22 cellular contexts compared by ENCODE assay signal in genomic region chr16:84652565-84652964, GRCh38. TPM values are rescaled to one million over a fixed set of nuclear protein-coding genes. Genes with fewer than 3 reads are reported as not detected.
A peak's percentile ranks its signal among the peaks of the same experiment; 100 is the strongest.
DNase-seq lines count a peak whose midpoint lies in the region; ATAC-seq lines count a peak whose summit lies in the region.
"Had no signal": no experiment of that assay in that cellular context is flagged by ENCODE, and none has a peak within 500 bp of the region (broad histone marks: within the 10 kb centered on the region; RNA-seq: fewer than 3 reads in every experiment).

No MANE protein-coding gene starts in this region.

- peaks cover 20% of the 10 kb centered on the region for H3K4me1 ChIP-seq in thymus (ENCODE audit: control insufficient read depth, insufficient read depth, low read length)

- no peak overlapping the region for H3K4me3 ChIP-seq in thymus (ENCODE audit: low read length)
- H3K4me3 ChIP-seq: A549, ascending aorta, BLaER1, gastrocnemius medialis, sigmoid colon had no signal

- H3K36me3 Mint-ChIP-seq in stimulated activated naive CD8-positive, alpha-beta T cell treated with anti-CD3 and anti-CD28 coated beads, Interleukin-15, Interleukin-2, amounts not matched to agents 100 ng/mL and 50 ng/mL, for 24 hours (ENCODE audit: low read depth), result peaks cover 37% of the 10 kb centered on the region
- peaks cover 59% of the 10 kb centered on the region for H3K36me3 Mint-ChIP-seq in activated T-helper 2 cell treated with anti-CD3 and anti-CD28 coated beads, Interferon-gamma antibody, Interleukin-2, Interleukin-4, amounts not matched to agents 10 μg/mL and 5 μg/mL and 100 μg/mL, durations not matched to agents 14 hours and 24 hours and 36 hours (ENCODE audit: low read depth)

- no peak for ATAC-seq in stimulated activated naive CD8-positive, alpha-beta T cell treated with anti-CD3 and anti-CD28 coated beads, Interleukin-15, Interleukin-2, amounts not matched to agents 100 U/mL and 50 U/mL, for 24 hours
- ATAC-seq in HG03457 (IDR thresholded peaks at IDR 0.05; ENCODE audit: unreplicated experiment), result no peak
- ATAC-seq: A549, esophagus mucosa, gastrocnemius medialis, left cardiac atrium had no signal

- H3K9me3 Mint-ChIP-seq in stimulated activated naive CD8-positive, alpha-beta T cell treated with anti-CD3 and anti-CD28 coated beads, Interleukin-15, Interleukin-2, amounts not matched to agents 100 ng/mL and 50 ng/mL, for 24 hours, result no peaks in the 10 kb centered on the region
- H3K9me3 Mint-ChIP-seq in activated T-helper 2 cell treated with anti-CD3 and anti-CD28 coated beads, Interferon-gamma antibody, Interleukin-2, Interleukin-4, amounts not matched to agents 10 μg/mL and 5 μg/mL and 100 μg/mL, durations not matched to agents 14 hours and 24 hours and 36 hours, result no peaks in the 10 kb centered on the region
- H3K9me3 Mint-ChIP-seq: nephron progenitor cell had no signal

- H3K27me3 ChIP-seq in thymus (ENCODE audit: control insufficient read depth, insufficient read depth), result no peaks in the 10 kb centered on the region
- H3K27me3 ChIP-seq: ascending aorta, BLaER1, gastrocnemius medialis, sigmoid colon had no signal

- peak; percentile 20 for DNase-seq in activated CD4-positive, alpha-beta T cell treated with anti-CD3 and anti-CD28 coated beads for 48 hours
- DNase-seq in activated CD4-positive, alpha-beta T cell treated with anti-CD3 and anti-CD28 coated beads, Interleukin-2, amount 50 U/mL, for 48 hours, result no peak
- DNase-seq in stimulated activated naive CD8-positive, alpha-beta T cell treated with anti-CD3 and anti-CD28 coated beads, Interleukin-15, Interleukin-2, amounts not matched to agents 100 U/mL and 50 U/mL, for 24 hours, result no peak
- peak; percentile 20 for DNase-seq in activated T-helper 2 cell treated with anti-CD3 and anti-CD28 coated beads, Interferon-gamma antibody, Interleukin-2, Interleukin-4, amounts not matched to agents 10 μg/mL and 5 μg/mL and 100 μg/mL, durations not matched to agents 14 hours and 24 hours and 36 hours (ENCODE audit: low spot score)
- no peak for DNase-seq in DMS53 (lab: John Stamatoyannopoulos, UW)
- DNase-seq: cerebellar nuclear complex, gastrocnemius medialis, GDM1, left cardiac atrium, NCI-H1105, NCI-H524, nephron progenitor cell, sigmoid colon, SW 1271 had no signal

- H3K9me3 ChIP-seq in thymus (ENCODE audit: control insufficient read depth), result peaks cover 2% of the 10 kb centered on the region
- H3K9me3 ChIP-seq: A549, ascending aorta, BLaER1, gastrocnemius medialis, sigmoid colon had no signal

- 15% methylated on average over 7 of the region's 7 CpGs for WGBS in thymus

- peaks cover 72% of the 10 kb centered on the region for H3K4me1 Mint-ChIP-seq in stimulated activated naive CD8-positive, alpha-beta T cell treated with anti-CD3 and anti-CD28 coated beads, Interleukin-15, Interleukin-2, amounts not matched to agents 100 ng/mL and 50 ng/mL, for 24 hours (ENCODE audit: low read depth)
- peaks cover 47% of the 10 kb centered on the region for H3K4me1 Mint-ChIP-seq in activated T-helper 2 cell treated with anti-CD3 and anti-CD28 coated beads, Interferon-gamma antibody, Interleukin-2, Interleukin-4, amounts not matched to agents 10 μg/mL and 5 μg/mL and 100 μg/mL, durations not matched to agents 14 hours and 24 hours and 36 hours (ENCODE audit: low read depth)

- H3K4me3 Mint-ChIP-seq in stimulated activated naive CD8-positive, alpha-beta T cell treated with anti-CD3 and anti-CD28 coated beads, Interleukin-15, Interleukin-2, amounts not matched to agents 100 ng/mL and 50 ng/mL, for 24 hours, result peak overlapping the region; percentile 4
- H3K4me3 Mint-ChIP-seq in activated T-helper 2 cell treated with anti-CD3 and anti-CD28 coated beads, Interferon-gamma antibody, Interleukin-2, Interleukin-4, amounts not matched to agents 10 μg/mL and 5 μg/mL and 100 μg/mL, durations not matched to agents 14 hours and 24 hours and 36 hours (ENCODE audit: low read depth), result no peak overlapping the region
- H3K4me3 Mint-ChIP-seq: nephron progenitor cell had no signal

- H3K27ac Mint-ChIP-seq in stimulated activated naive CD8-positive, alpha-beta T cell treated with anti-CD3 and anti-CD28 coated beads, Interleukin-15, Interleukin-2, amounts not matched to agents 100 ng/mL and 50 ng/mL, for 24 hours, result no peak overlapping the region
- no peak overlapping the region for H3K27ac Mint-ChIP-seq in activated T-helper 2 cell treated with anti-CD3 and anti-CD28 coated beads, Interferon-gamma antibody, Interleukin-2, Interleukin-4, amounts not matched to agents 10 μg/mL and 5 μg/mL and 100 μg/mL, durations not matched to agents 14 hours and 24 hours and 36 hours
- H3K27ac Mint-ChIP-seq: nephron progenitor cell had no signal

- intact Hi-C loops in activated T-helper 2 cell treated with anti-CD3 and anti-CD28 coated beads, Interferon-gamma antibody, Interleukin-2, Interleukin-4, amounts not matched to agents 10 μg/mL and 5 μg/mL and 100 μg/mL, durations not matched to agents 14 hours and 24 hours and 36 hours (cut with micrococcal nuclease), result no loop called here

- peaks cover 30% of the 10 kb centered on the region for H3K36me3 ChIP-seq in thymus (ENCODE audit: control insufficient read depth, insufficient read depth)

- H3K27me3 Mint-ChIP-seq in stimulated activated naive CD8-positive, alpha-beta T cell treated with anti-CD3 and anti-CD28 coated beads, Interleukin-15, Interleukin-2, amounts not matched to agents 100 ng/mL and 50 ng/mL, for 24 hours, result peaks cover 3% of the 10 kb centered on the region
- peaks cover 2% of the 10 kb centered on the region for H3K27me3 Mint-ChIP-seq in activated T-helper 2 cell treated with anti-CD3 and anti-CD28 coated beads, Interferon-gamma antibody, Interleukin-2, Interleukin-4, amounts not matched to agents 10 μg/mL and 5 μg/mL and 100 μg/mL, durations not matched to agents 14 hours and 24 hours and 36 hours (ENCODE audit: low read depth)

- H3K27ac ChIP-seq in thymus (ENCODE audit: low read depth), result peak overlapping the region; percentile 31
- H3K27ac ChIP-seq: A549, ascending aorta, BLaER1, gastrocnemius medialis, sigmoid colon, VCaP had no signal

RNA-seq across cellular contexts. Expression of gene KLHL36, which starts 4.3 kb away (rescaled TPM):
- total RNA-seq in activated T-helper 2 cell treated with anti-CD3 and anti-CD28 coated beads, Interferon-gamma antibody, Interleukin-2, Interleukin-4, amounts not matched to agents 10 μg/mL and 5 μg/mL and 100 μg/mL, durations not matched to agents 14 hours and 24 hours and 36 hours, result 57.7 and 59.6 TPM in 2 replicates
- polyA plus RNA-seq in thymus, result 17.8 TPM

RNA-seq across cellular contexts. Expression of gene COTL1, which starts 34.7 kb away (rescaled TPM):
- total RNA-seq in activated T-helper 2 cell treated with anti-CD3 and anti-CD28 coated beads, Interferon-gamma antibody, Interleukin-2, Interleukin-4, amounts not matched to agents 10 μg/mL and 5 μg/mL and 100 μg/mL, durations not matched to agents 14 hours and 24 hours and 36 hours, result 478 and 483 TPM in 2 replicates
- 145 TPM for polyA plus RNA-seq in thymus

RNA-seq across cellular contexts. Expression of gene USP10, which starts 47.2 kb away (rescaled TPM):
- total RNA-seq in activated T-helper 2 cell treated with anti-CD3 and anti-CD28 coated beads, Interferon-gamma antibody, Interleukin-2, Interleukin-4, amounts not matched to agents 10 μg/mL and 5 μg/mL and 100 μg/mL, durations not matched to agents 14 hours and 24 hours and 36 hours, result 151 and 170 TPM in 2 replicates
- polyA plus RNA-seq in thymus, result 44.7 TPM

Comparison
In these comparisons a context has a peak if more than half of its experiments do, and no peak if none do; other contexts are left out.
1. DNase-seq: peak in activated CD4-positive, alpha-beta T cell treated with anti-CD3 and anti-CD28 coated beads for 48 hours (single experiment) and activated T-helper 2 cell treated with anti-CD3 and anti-CD28 coated beads, Interferon-gamma antibody, Interleukin-2, Interleukin-4, amounts not matched to agents 10 μg/mL and 5 μg/mL and 100 μg/mL, durations not matched to agents 14 hours and 24 hours and 36 hours (single experiment); none in activated CD4-positive, alpha-beta T cell treated with anti-CD3 and anti-CD28 coated beads, Interleukin-2, amount 50 U/mL, for 48 hours (0 of 2), stimulated activated naive CD8-positive, alpha-beta T cell treated with anti-CD3 and anti-CD28 coated beads, Interleukin-15, Interleukin-2, amounts not matched to agents 100 U/mL and 50 U/mL, for 24 hours (single experiment) and DMS53 (single experiment).